ENCODE assay signal across 26 cellular contexts in genomic region chr14:61042220-61042619, GRCh38.
DNase-seq lines count a peak whose midpoint lies in the region; ATAC-seq, FAIRE-seq and TF ChIP-seq lines count a peak whose summit lies in the region.
"Had no signal": no experiment of that assay in that cellular context is flagged by ENCODE, and none has a peak within 500 bp of the region (broad histone marks: within the 10 kb centered on the region; RNA-seq: fewer than 3 reads in every experiment).

No MANE protein-coding gene starts in this region.

- H3K9me3 ChIP-seq in HepG2 (ENCODE audit: low read length) (no peaks in the 10 kb centered on the region), right lobe of liver (no peaks in the 10 kb centered on the region)
- H3K9me3 ChIP-seq: BLaER1, breast epithelium, left ventricle myocardium inferior, SJSA1 had no signal

- TF ChIP-seq CTCF in HepG2 (CRISPR knock-in tag; IDR thresholded peaks at IDR 0.05), result no peak
- TF ChIP-seq CTCF in right lobe of liver (IDR thresholded peaks at IDR 0.05), result no peak
- no peak for TF ChIP-seq CTCF in GM10266 (IDR thresholded peaks at IDR 0.05; ENCODE audit: control insufficient read depth, insufficient read depth, low read depth, missing control alignments)

- peak; percentile 54 for FAIRE-seq in HepG2 (lab: Jason Lieb, UNC)
- FAIRE-seq: islet of Langerhans had no signal

- CTCF ChIA-PET in HepG2 (lab: Yijun Ruan, JAX; ENCODE audit: low intra/inter-chr PET ratio, low total read pairs), result no interaction called here

- TF ChIP-seq POLR2A in HepG2 (IDR thresholded peaks at IDR 0.05; ENCODE audit: insufficient read depth in 1 of 2, low read depth in 2 of 2, low read length in 2 of 2) (no peak), right lobe of liver (IDR thresholded peaks at IDR 0.05) (no peak)

- no peaks in the 10 kb centered on the region for H3K79me2 ChIP-seq in HepG2 (ENCODE audit: insufficient read depth, low read length)

- intact Hi-C loops in HepG2 (cut with micrococcal nuclease; ENCODE audit: unreplicated experiment), result loop anchor here (1.0 kb wide), 1 partner anchor 61 kb away; no protein-coding TSS in a partner anchor
- intact Hi-C loops in right lobe of liver (cut with DNase I), result no loop called here

- DNase-seq in HepG2 (ENCODE audit: low spot score) (peak; percentile 83), right lobe of liver (no peak), NCI-H146 treated with DMSO at 0.1 percent for 48 hours (lab: John Stamatoyannopoulos, UW; ENCODE audit: unreplicated experiment) (peak; percentile 93), NCI-H748 (lab: John Stamatoyannopoulos, UW; ENCODE audit: unreplicated experiment) (peak; percentile 97), NCI-H524 treated with DMSO at 0.1 percent for 48 hours (lab: John Stamatoyannopoulos, UW) (no peak), GM10266 (ENCODE audit: extremely low spot score) (no peak)
- DNase-seq: ACHN; activated CD4-positive, alpha-beta T cell treated with anti-CD3 and anti-CD28 coated beads, Interleukin-2, amount 50 U/mL, for 48 hours; amygdala; effector CD4-positive, alpha-beta T cell; IMR-90; left ventricle myocardium inferior; mesendoderm; NCI-H446; stimulated activated CD4-positive, alpha-beta T cell treated with anti-CD3 and anti-CD28 coated beads, Interleukin-12 subunit alpha, Interleukin-12 subunit beta, amount 100 ng/mL, for 4 hours; stimulated activated CD4-positive, alpha-beta T cell treated with anti-CD3 and anti-CD28 coated beads, Interleukin-4, amount 100 ng/mL, for 24 hours; trophoblast cell had no signal

- H3K36me3 ChIP-seq in HepG2 (replicated peaks in 1 of 2; ENCODE audit: control insufficient read depth in 1 of 2, insufficient read depth in 2 of 2, low read length in 2 of 2), result no peaks in the 10 kb centered on the region
- H3K36me3 ChIP-seq in right lobe of liver, result no peaks in the 10 kb centered on the region
- H3K36me3 ChIP-seq: BLaER1, breast epithelium, left ventricle myocardium inferior, SJSA1 had no signal

- H3K4me1 ChIP-seq in HepG2 (ENCODE audit: insufficient read depth, low read length), result peaks cover 28% of the 10 kb centered on the region
- H3K4me1 ChIP-seq in right lobe of liver, result no peaks in the 10 kb centered on the region
- H3K4me1 ChIP-seq: BLaER1, breast epithelium, left ventricle myocardium inferior, SJSA1 had no signal

- peak in 1 of 2 experiments; percentile 83; a peak in 2 of 4 replicates for TF ChIP-seq EP300 in HepG2 (IDR thresholded peaks at IDR 0.05; ENCODE audit: low read depth in 2 of 2, low read length in 2 of 2)
- peak; percentile 51; the same call in 1 of the 2 replicates for TF ChIP-seq EP300 in HepG2 (CRISPR knock-in tag; IDR thresholded peaks at IDR 0.05; ENCODE audit: borderline replicate concordance)

- H3K27ac ChIP-seq in HepG2 (ENCODE audit: extremely low read length, insufficient read depth, low read length) (no peak overlapping the region), right lobe of liver (no peak overlapping the region)
- H3K27ac ChIP-seq: BLaER1, breast epithelium, epithelial cell of prostate, left ventricle myocardium inferior, SJSA1 had no signal

- H3K27me3 ChIP-seq in HepG2 (ENCODE audit: control insufficient read depth in 1 of 2, insufficient read depth in 2 of 2, low read length in 2 of 2), result no peaks in the 10 kb centered on the region
- no peaks in the 10 kb centered on the region for H3K27me3 ChIP-seq in right lobe of liver
- H3K27me3 ChIP-seq: BLaER1, breast epithelium, SJSA1 had no signal

- H3K4me2 ChIP-seq in HepG2 (ENCODE audit: low read depth, low read length), result 0 out of 2 replicates have a peak overlapping the region, but pooled peaks have one; percentile 3
- H3K4me2 ChIP-seq: BLaER1 had no signal

- BruUV-seq in HepG2 (replicated peaks; lab: Mats Ljungman, UMichigan), result no TSS peak

- H2AFZ ChIP-seq in HepG2 (ENCODE audit: low read length), result no peak overlapping the region

- ATAC-seq in HepG2 (peak; percentile 91), right lobe of liver (no peak), GM21423 (IDR thresholded peaks at IDR 0.05; ENCODE audit: unreplicated experiment) (no peak), HG02763 (IDR thresholded peaks at IDR 0.05; ENCODE audit: unreplicated experiment) (no peak)
- ATAC-seq: sciatic nerve; stimulated activated effector memory CD8-positive, alpha-beta T cell treated with anti-CD3 and anti-CD28 coated beads, Interleukin-12 subunit alpha, Interleukin-12 subunit beta, amount 100 ng/mL, for 72 hours had no signal

- POLR2A ChIA-PET in HepG2 (lab: Yijun Ruan, JAX), result no interaction called here

- H4K20me1 ChIP-seq in HepG2 (ENCODE audit: insufficient read depth, low read length), result no peaks in the 10 kb centered on the region
- H4K20me1 ChIP-seq: BLaER1 had no signal

- TF ChIP-seq RAD21 in HepG2 (CRISPR knock-in tag; IDR thresholded peaks at IDR 0.05), result no peak

- H3K9ac ChIP-seq in HepG2 (ENCODE audit: insufficient read depth, low read depth, low read length), result no peak overlapping the region
- H3K9ac ChIP-seq: BLaER1 had no signal

- no peak overlapping the region for H3K4me3 ChIP-seq in HepG2 (replicated peaks in 1 of 3; ENCODE audit: insufficient read depth in 1 of 3, low read depth in 2 of 3, low read length in 3 of 3)
- no peak overlapping the region for H3K4me3 ChIP-seq in right lobe of liver
- H3K4me3 ChIP-seq: BLaER1, breast epithelium, left ventricle myocardium inferior, SJSA1 had no signal

- in situ Hi-C loops in HepG2 (cut with HindIII; ENCODE audit: extremely low pct_ligation_motif_present, low pct_unique_long_range_greater_than_20kb), result loop anchor here (25.0 kb wide), 1 partner anchor 145 kb away; no protein-coding TSS in a partner anchor

TF ChIP-seq in HepG2, 621 proteins besides CTCF, POLR2A, EP300 and RAD21 (continues in another document):
- TF ChIP-seq, protein P1, sequence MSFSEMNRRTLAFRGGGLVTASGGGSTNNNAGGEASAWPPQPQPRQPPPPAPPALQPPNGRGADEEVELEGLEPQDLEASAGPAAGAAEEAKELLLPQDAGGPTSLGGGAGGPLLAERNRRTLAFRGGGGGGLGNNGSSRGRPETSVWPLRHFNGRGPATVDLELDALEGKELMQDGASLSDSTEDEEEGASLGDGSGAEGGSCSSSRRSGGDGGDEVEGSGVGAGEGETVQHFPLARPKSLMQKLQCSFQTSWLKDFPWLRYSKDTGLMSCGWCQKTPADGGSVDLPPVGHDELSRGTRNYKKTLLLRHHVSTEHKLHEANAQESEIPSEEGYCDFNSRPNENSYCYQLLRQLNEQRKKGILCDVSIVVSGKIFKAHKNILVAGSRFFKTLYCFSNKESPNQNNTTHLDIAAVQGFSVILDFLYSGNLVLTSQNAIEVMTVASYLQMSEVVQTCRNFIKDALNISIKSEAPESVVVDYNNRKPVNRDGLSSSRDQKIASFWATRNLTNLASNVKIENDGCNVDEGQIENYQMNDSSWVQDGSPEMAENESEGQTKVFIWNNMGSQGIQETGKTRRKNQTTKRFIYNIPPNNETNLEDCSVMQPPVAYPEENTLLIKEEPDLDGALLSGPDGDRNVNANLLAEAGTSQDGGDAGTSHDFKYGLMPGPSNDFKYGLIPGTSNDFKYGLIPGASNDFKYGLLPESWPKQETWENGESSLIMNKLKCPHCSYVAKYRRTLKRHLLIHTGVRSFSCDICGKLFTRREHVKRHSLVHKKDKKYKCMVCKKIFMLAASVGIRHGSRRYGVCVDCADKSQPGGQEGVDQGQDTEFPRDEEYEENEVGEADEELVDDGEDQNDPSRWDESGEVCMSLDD (CRISPR knock-in tag; IDR thresholded peaks at IDR 0.05; ENCODE audit: borderline replicate concordance), result no peak
- TF ChIP-seq CEBPZ (IDR thresholded peaks at IDR 0.05; ENCODE audit: low read length), result no peak
- TF ChIP-seq RNF2 (conservative IDR thresholded peaks at IDR 0.05; ENCODE audit: low read depth), result no peak
- no peak for TF ChIP-seq SRY (CRISPR knock-in tag; IDR thresholded peaks at IDR 0.05)
- TF ChIP-seq, protein P2, sequence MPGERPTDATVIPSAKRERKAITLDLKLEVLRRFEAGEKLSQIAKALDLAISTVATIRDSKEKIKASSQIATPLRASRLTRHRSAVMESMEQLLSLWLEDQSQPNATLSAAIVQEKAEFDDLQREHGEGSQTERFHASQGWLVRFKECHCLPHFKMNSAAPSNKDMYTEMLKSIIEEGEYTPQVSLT (CRISPR knock-in tag; IDR thresholded peaks at IDR 0.05; ENCODE audit: borderline replicate concordance, low read depth), result no peak

Comparison
In these comparisons a context has a peak if more than half of its experiments do, and no peak if none do; other contexts are left out.
1. DNase-seq: peak in HepG2 (single experiment), NCI-H146 treated with DMSO at 0.1 percent for 48 hours (single experiment) and NCI-H748 (single experiment); none in right lobe of liver (0 of 3), NCI-H524 treated with DMSO at 0.1 percent for 48 hours (single experiment) and GM10266 (single experiment).